Comparison of ENCODE assay signal across 15 cellular contexts in the genomic region with DNA sequence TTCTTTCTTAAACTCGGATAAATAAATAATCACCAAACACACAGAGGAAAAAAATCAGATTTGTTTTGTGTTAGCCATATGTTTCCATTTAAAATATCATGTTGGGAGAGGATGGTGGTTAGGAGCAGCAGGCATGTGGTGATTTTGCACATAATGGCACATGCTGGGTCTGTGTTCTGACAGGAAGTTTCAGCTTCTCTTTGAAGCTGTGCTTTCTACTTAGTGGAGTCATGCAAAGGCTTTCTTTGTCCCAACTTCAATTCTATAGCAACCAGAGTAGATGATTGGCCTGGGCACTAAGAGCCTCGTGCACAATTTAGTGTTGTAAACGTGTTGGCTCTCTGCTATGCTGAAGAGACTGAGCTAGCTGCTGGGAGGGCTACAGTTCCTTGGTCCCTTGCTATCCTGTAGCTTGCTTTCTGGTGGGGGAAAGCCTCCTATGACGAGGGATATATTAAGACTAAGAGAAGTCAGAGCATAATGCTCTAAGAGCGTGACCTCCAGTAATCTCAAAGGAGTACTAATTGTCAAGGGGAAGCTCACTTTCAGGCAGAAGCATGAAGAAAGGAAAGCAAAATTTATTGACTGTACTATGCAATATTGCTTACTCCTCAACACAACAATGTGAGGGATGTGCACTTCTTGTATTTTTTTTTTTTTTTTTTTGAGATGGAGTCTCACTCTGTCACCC.
DNase-seq lines count a peak whose midpoint lies in the region; ATAC-seq and TF ChIP-seq lines count a peak whose summit lies in the region.
"Had no signal": no experiment of that assay in that cellular context is flagged by ENCODE, and none has a peak within 500 bp of the region (broad histone marks: within the 10 kb centered on the region; RNA-seq: fewer than 3 reads in every experiment).

No MANE protein-coding gene starts in this region.

- intact Hi-C loops in left ventricle myocardium superior (cut with micrococcal nuclease), result no loop called here

- H3K36me3 ChIP-seq in thymus (ENCODE audit: control insufficient read depth, insufficient read depth), result no peaks in the 10 kb centered on the region

- H3K9me3 Mint-ChIP-seq in activated naive CD8-positive, alpha-beta T cell treated with anti-CD3 and anti-CD28 coated beads, Interleukin-2, amount 10 ng/mL, durations not matched to agents 7 days and 5 days, result peaks cover 1% of the 10 kb centered on the region
- peaks cover 4% of the 10 kb centered on the region for H3K9me3 Mint-ChIP-seq in activated naive CD8-positive, alpha-beta T cell treated with anti-CD3 and anti-CD28 coated beads, Interleukin-2, amount 50 U/mL, for 24 hours
- H3K9me3 Mint-ChIP-seq in brain, result peaks cover 4 to 8% (median 4%) of the 10 kb centered on the region in 5 experiments
- H3K9me3 Mint-ChIP-seq: activated T-helper 17 cell treated with anti-CD3 and anti-CD28 coated beads, Interleukin-2, amount 50 U/mL, for 72 hours; memory B cell had no signal

- H3K27me3 ChIP-seq in thymus (ENCODE audit: control insufficient read depth, insufficient read depth), result no peaks in the 10 kb centered on the region

- peaks cover 4% of the 10 kb centered on the region for H3K4me1 Mint-ChIP-seq in activated naive CD8-positive, alpha-beta T cell treated with anti-CD3 and anti-CD28 coated beads, Interleukin-2, amount 10 ng/mL, durations not matched to agents 7 days and 5 days
- H3K4me1 Mint-ChIP-seq in activated naive CD8-positive, alpha-beta T cell treated with anti-CD3 and anti-CD28 coated beads, Interleukin-2, amount 50 U/mL, for 24 hours, result peaks cover 5% of the 10 kb centered on the region
- peaks cover 15% of the 10 kb centered on the region for H3K4me1 Mint-ChIP-seq in brain

- H3K4me3 Mint-ChIP-seq in activated naive CD8-positive, alpha-beta T cell treated with anti-CD3 and anti-CD28 coated beads, Interleukin-2, amount 10 ng/mL, durations not matched to agents 7 days and 5 days, result no peak overlapping the region
- H3K4me3 Mint-ChIP-seq in activated naive CD8-positive, alpha-beta T cell treated with anti-CD3 and anti-CD28 coated beads, Interleukin-2, amount 50 U/mL, for 24 hours, result no peak overlapping the region
- H3K4me3 Mint-ChIP-seq in brain, result peak overlapping the region in 1 of 5 experiments; percentile 44
- H3K4me3 Mint-ChIP-seq: activated T-helper 17 cell treated with anti-CD3 and anti-CD28 coated beads, Interleukin-2, amount 50 U/mL, for 72 hours; memory B cell had no signal

- peak; percentile 33 for ATAC-seq in activated naive CD8-positive, alpha-beta T cell treated with anti-CD3 and anti-CD28 coated beads, Interleukin-2, amount 10 ng/mL, durations not matched to agents 7 days and 5 days (ENCODE audit: low read depth)
- ATAC-seq in activated naive CD8-positive, alpha-beta T cell treated with anti-CD3 and anti-CD28 coated beads, Interleukin-2, amount 50 U/mL, for 24 hours, result no peak
- ATAC-seq in left ventricle myocardium superior (no peak), HG02973 (IDR thresholded peaks at IDR 0.05; ENCODE audit: unreplicated experiment) (no peak)
- ATAC-seq: activated T-helper 17 cell treated with anti-CD3 and anti-CD28 coated beads, Interleukin-2, amount 50 U/mL, for 72 hours; GM12878; psoas muscle had no signal

- WGBS in thymus, result 83% methylated on average over 5 of the region's 5 CpGs

- no peak for DNase-seq in activated naive CD8-positive, alpha-beta T cell treated with anti-CD3 and anti-CD28 coated beads, Interleukin-2, amount 10 ng/mL, durations not matched to agents 7 days and 5 days
- no peak for DNase-seq in activated naive CD8-positive, alpha-beta T cell treated with anti-CD3 and anti-CD28 coated beads, Interleukin-2, amount 50 U/mL, for 24 hours
- DNase-seq in left kidney (ENCODE audit: low read depth, low spot score), result peak; percentile 15
- DNase-seq in left ventricle myocardium superior, result no peak
- no peak for DNase-seq in C1 segment of cervical spinal cord (lab: John Stamatoyannopoulos, UW)
- DNase-seq: activated CD4-positive, alpha-beta T cell treated with anti-CD3 and anti-CD28 coated beads for 4 hours; psoas muscle; stimulated activated CD4-positive, alpha-beta T cell treated with anti-CD3 and anti-CD28 coated beads, Interleukin-1b, Interleukin-23, amount 100 ng/mL, for 48 hours; SW 1271 had no signal

- peaks cover 2% of the 10 kb centered on the region for H3K36me3 Mint-ChIP-seq in activated naive CD8-positive, alpha-beta T cell treated with anti-CD3 and anti-CD28 coated beads, Interleukin-2, amount 10 ng/mL, durations not matched to agents 7 days and 5 days
- H3K36me3 Mint-ChIP-seq in activated naive CD8-positive, alpha-beta T cell treated with anti-CD3 and anti-CD28 coated beads, Interleukin-2, amount 50 U/mL, for 24 hours (ENCODE audit: low read depth), result no peaks in the 10 kb centered on the region
- peaks cover 4% of the 10 kb centered on the region for H3K36me3 Mint-ChIP-seq in brain
- H3K36me3 Mint-ChIP-seq: memory B cell had no signal

- TF ChIP-seq CTCF in brain (conservative IDR thresholded peaks at IDR 0.05), result no peak

- POLR2A ChIA-PET in activated naive CD8-positive, alpha-beta T cell treated with anti-CD3 and anti-CD28 coated beads, Interleukin-2, amount 10 ng/mL, durations not matched to agents 7 days and 5 days (lab: Charles Lee), result no interaction called here

- peak overlapping the region; percentile 36 for H3K27ac ChIP-seq in thymus (ENCODE audit: low read depth)
- H3K27ac ChIP-seq: psoas muscle had no signal

- H3K9me3 ChIP-seq in thymus (ENCODE audit: control insufficient read depth), result no peaks in the 10 kb centered on the region
- H3K9me3 ChIP-seq: psoas muscle had no signal

- H3K4me1 ChIP-seq in thymus (ENCODE audit: control insufficient read depth, insufficient read depth, low read length), result peaks cover 5% of the 10 kb centered on the region
- H3K4me1 ChIP-seq: psoas muscle had no signal

- no peaks in the 10 kb centered on the region for H3K27me3 Mint-ChIP-seq in activated naive CD8-positive, alpha-beta T cell treated with anti-CD3 and anti-CD28 coated beads, Interleukin-2, amount 10 ng/mL, durations not matched to agents 7 days and 5 days
- no peaks in the 10 kb centered on the region for H3K27me3 Mint-ChIP-seq in activated naive CD8-positive, alpha-beta T cell treated with anti-CD3 and anti-CD28 coated beads, Interleukin-2, amount 50 U/mL, for 24 hours
- H3K27me3 Mint-ChIP-seq in brain, result no peaks in the 10 kb centered on the region
- H3K27me3 Mint-ChIP-seq: activated T-helper 17 cell treated with anti-CD3 and anti-CD28 coated beads, Interleukin-2, amount 50 U/mL, for 72 hours; memory B cell had no signal

- H3K4me3 ChIP-seq in thymus (ENCODE audit: low read length), result no peak overlapping the region
- H3K4me3 ChIP-seq: GM12878, psoas muscle had no signal

- H3K27ac Mint-ChIP-seq in activated naive CD8-positive, alpha-beta T cell treated with anti-CD3 and anti-CD28 coated beads, Interleukin-2, amount 10 ng/mL, durations not matched to agents 7 days and 5 days, result no peak overlapping the region
- H3K27ac Mint-ChIP-seq in activated naive CD8-positive, alpha-beta T cell treated with anti-CD3 and anti-CD28 coated beads, Interleukin-2, amount 50 U/mL, for 24 hours, result no peak overlapping the region
- H3K27ac Mint-ChIP-seq in brain, result peak overlapping the region; percentile 16 to 94 (median 59)
- H3K27ac Mint-ChIP-seq: activated T-helper 17 cell treated with anti-CD3 and anti-CD28 coated beads, Interleukin-2, amount 50 U/mL, for 72 hours; memory B cell had no signal

Comparison
In these comparisons a context has a peak if more than half of its experiments do, and no peak if none do; other contexts are left out.
1. H3K27ac Mint-ChIP-seq: peak in brain (5 of 5); none in activated naive CD8-positive, alpha-beta T cell treated with anti-CD3 and anti-CD28 coated beads, Interleukin-2, amount 10 ng/mL, durations not matched to agents 7 days and 5 days (single experiment) and activated naive CD8-positive, alpha-beta T cell treated with anti-CD3 and anti-CD28 coated beads, Interleukin-2, amount 50 U/mL, for 24 hours (single experiment).